8 cellular contexts compared by ENCODE assay signal in genomic region chr10:38355997-38356926, GRCh38.
DNase-seq lines count a peak whose midpoint lies in the region; ATAC-seq and TF ChIP-seq lines count a peak whose summit lies in the region.
"Not testable (repeated sequence)": the region's sequence is repeated elsewhere in the genome, so short reads cannot be mapped to it uniquely, and the experiment has no call there.

No MANE protein-coding gene starts in this region.

- H3K4me3 ChIP-seq in dorsolateral prefrontal cortex: peak overlapping the region; percentile 31 to 74 (median 60)
- peak overlapping the region; percentile 35 for H3K4me3 ChIP-seq in lung

- H3K27ac Mint-ChIP-seq in activated CD4-positive, alpha-beta memory T cell treated with anti-CD3 and anti-CD28 coated beads, Interleukin-2, amount 10 ng/mL, durations not matched to agents 7 days and 5 days: peak overlapping the region; percentile 91

- H3K9me3 ChIP-seq in lung (ENCODE audit: control insufficient read depth in 2 of 2, insufficient read depth in 1 of 2, low read length in 1 of 2): not testable (repeated sequence)

- peaks cover 14% of the 10 kb centered on the region for H3K36me3 Mint-ChIP-seq in activated CD4-positive, alpha-beta memory T cell treated with anti-CD3 and anti-CD28 coated beads, Interleukin-2, amount 10 ng/mL, durations not matched to agents 7 days and 5 days (ENCODE audit: low read depth)

- peaks cover 12% of the 10 kb centered on the region for H3K4me1 Mint-ChIP-seq in activated CD4-positive, alpha-beta memory T cell treated with anti-CD3 and anti-CD28 coated beads, Interleukin-2, amount 10 ng/mL, durations not matched to agents 7 days and 5 days

- peak; percentile 99 for ATAC-seq in GM19452 (IDR thresholded peaks at IDR 0.05; ENCODE audit: unreplicated experiment)
- peak; percentile 100 for ATAC-seq in HG03521 (IDR thresholded peaks at IDR 0.05; ENCODE audit: unreplicated experiment)
- ATAC-seq in lung (ENCODE audit: insufficient read depth, low FRiP score): peak; percentile 100

- TF ChIP-seq CTCF in dorsolateral prefrontal cortex (IDR thresholded peaks at IDR 0.05 in 54 of 56, conservative IDR thresholded peaks at IDR 0.05 in 2 of 56; ENCODE audit: low read depth in 1 of 56, partially characterized antibody in 56 of 56): peak in 1 of 56 donors; percentile 23
- TF ChIP-seq CTCF in lung (IDR thresholded peaks at IDR 0.05; ENCODE audit: control extremely low read depth, extremely low read depth): not testable (repeated sequence)

- H3K27me3 ChIP-seq in dorsolateral prefrontal cortex; lung (ENCODE audit: control insufficient read depth, insufficient read depth): not testable (repeated sequence)

- H3K4me3 Mint-ChIP-seq in activated CD4-positive, alpha-beta memory T cell treated with anti-CD3 and anti-CD28 coated beads, Interleukin-2, amount 10 ng/mL, durations not matched to agents 7 days and 5 days: peak overlapping the region; percentile 84

- CTCF ChIA-PET in activated CD4-positive, alpha-beta memory T cell treated with anti-CD3 and anti-CD28 coated beads, Interleukin-2, amount 10 ng/mL, durations not matched to agents 7 days and 5 days (lab: Charles Lee): not testable (repeated sequence)

- H3K27ac ChIP-seq in dorsolateral prefrontal cortex (peak overlapping the region in 58 of 59 donors; percentile 27 to 99 (median 93)), lung (ENCODE audit: low read depth in 1 of 2, low read length in 1 of 2) (peak overlapping the region; percentile 87 to 96)

- POLR2A ChIA-PET in activated CD4-positive, alpha-beta memory T cell treated with anti-CD3 and anti-CD28 coated beads, Interleukin-2, amount 10 ng/mL, durations not matched to agents 7 days and 5 days (lab: Charles Lee): not testable (repeated sequence)

- 7 to 9% methylated on average over 39 to 44 of the region's 56 CpGs for WGBS in lung, 2 donors

- H3K36me3 ChIP-seq in lung (ENCODE audit: control insufficient read depth in 2 of 2, insufficient read depth in 2 of 2, low read length in 2 of 2): not testable (repeated sequence)

- H3K27me3 Mint-ChIP-seq in activated CD4-positive, alpha-beta memory T cell treated with anti-CD3 and anti-CD28 coated beads, Interleukin-2, amount 10 ng/mL, durations not matched to agents 7 days and 5 days: not testable (repeated sequence)

- not testable (repeated sequence) for H3K9me3 Mint-ChIP-seq in activated CD4-positive, alpha-beta memory T cell treated with anti-CD3 and anti-CD28 coated beads, Interleukin-2, amount 10 ng/mL, durations not matched to agents 7 days and 5 days

- H3K4me1 ChIP-seq in lung (ENCODE audit: control insufficient read depth in 2 of 2, insufficient read depth in 2 of 2, low read length in 2 of 2): not testable (repeated sequence)

- intact Hi-C loops in dorsolateral prefrontal cortex (cut with DNase I): not testable (repeated sequence)

- DNase-seq in CD1c-positive myeloid dendritic cell (ENCODE audit: extremely low spot score) (peak; percentile 82), NCI-H748 treated with DMSO at 0.1 percent for 48 hours (lab: John Stamatoyannopoulos, UW) (peak; percentile 27), dorsolateral prefrontal cortex (peak; percentile 60 to 92 (median 85)), lung (ENCODE audit: low spot score) (peak; percentile 84)
- peak; percentile 85 for DNase-seq in activated CD4-positive, alpha-beta memory T cell treated with anti-CD3 and anti-CD28 coated beads, Interleukin-2, amount 10 ng/mL, durations not matched to agents 7 days and 5 days
- DNase-seq in stimulated activated CD4-positive, alpha-beta T cell treated with anti-CD3 and anti-CD28 coated beads, Interleukin-4, amount 100 ng/mL, for 24 hours: peak; percentile 76

Comparison
In these comparisons a context has a peak if more than half of its experiments do, and no peak if none do; other contexts are left out.
1. Peak in every context shown above with its lines: DNase-seq, ATAC-seq, H3K4me3 ChIP-seq and H3K27ac ChIP-seq.
2. DNase-seq: peak in every context shown above with its lines; median percentile 85 in activated CD4-positive, alpha-beta memory T cell treated with anti-CD3 and anti-CD28 coated beads, Interleukin-2, amount 10 ng/mL, durations not matched to agents 7 days and 5 days; 85 in dorsolateral prefrontal cortex; 84 in lung; 82 in CD1c-positive myeloid dendritic cell; 76 in stimulated activated CD4-positive, alpha-beta T cell treated with anti-CD3 and anti-CD28 coated beads, Interleukin-4, amount 100 ng/mL, for 24 hours; 27 in NCI-H748 treated with DMSO at 0.1 percent for 48 hours.